17 cellular contexts compared by ENCODE assay signal in genomic region chr1:56627019-56627635, GRCh38. TPM values are rescaled to one million over a fixed set of nuclear protein-coding genes. Genes with fewer than 3 reads are reported as not detected.
DNase-seq lines count a peak whose midpoint lies in the region; ATAC-seq and TF ChIP-seq lines count a peak whose summit lies in the region.
"Had no signal": no experiment of that assay in that cellular context is flagged by ENCODE, and none has a peak within 500 bp of the region (broad histone marks: within the 10 kb centered on the region; RNA-seq: fewer than 3 reads in every experiment).

No MANE protein-coding gene starts in this region.

- H3K4me2 ChIP-seq in neuronal stem cell (ENCODE audit: insufficient read depth, low read length, poor library complexity, severe bottlenecking), result no peak overlapping the region
- H3K4me2 ChIP-seq: KMS-11, PC-9 had no signal

- H3K27ac Mint-ChIP-seq in effector memory CD8-positive, alpha-beta T cell, result no peak overlapping the region
- H3K27ac Mint-ChIP-seq: CD8-positive, alpha-beta T cell; HFFc6 had no signal

- no peak overlapping the region for H2BK12ac ChIP-seq in neuronal stem cell (ENCODE audit: low read length)

- H3K4me1 Mint-ChIP-seq in effector memory CD8-positive, alpha-beta T cell (ENCODE audit: low read depth in 2 of 2), result no peaks in the 10 kb centered on the region

- H3K79me1 ChIP-seq in neuronal stem cell (ENCODE audit: low read depth, low read length), result no peaks in the 10 kb centered on the region

- no peak overlapping the region for H2AK5ac ChIP-seq in neuronal stem cell (ENCODE audit: low read depth, low read length)

- H3K4ac ChIP-seq in neuronal stem cell (ENCODE audit: low read length), result no peak overlapping the region

- H3K18ac ChIP-seq in neuronal stem cell (ENCODE audit: low read length), result no peak overlapping the region

- no peaks in the 10 kb centered on the region for H3K4me1 ChIP-seq in neuronal stem cell (ENCODE audit: control insufficient read depth in 2 of 2, insufficient read depth in 1 of 2, low read depth in 1 of 2, low read length in 2 of 2)

- H3K27me3 ChIP-seq in neuronal stem cell (ENCODE audit: control insufficient read depth in 3 of 3, insufficient read depth in 3 of 3, low read depth in 1 of 3, low read length in 3 of 3), result no peaks in the 10 kb centered on the region
- H3K27me3 ChIP-seq: SJSA1 had no signal

- DNase-seq in GM03348 (ENCODE audit: low spot score) (peak; percentile 24), amniotic epithelial cell (ENCODE audit: low read depth) (peak; percentile 9), neuronal stem cell (ENCODE audit: low spot score) (no peak), COR-L47 (lab: John Stamatoyannopoulos, UW) (no peak), NCI-H1048 (lab: John Stamatoyannopoulos, UW) (no peak)
- no peak for DNase-seq in effector memory CD8-positive, alpha-beta T cell
- DNase-seq: CD8-positive, alpha-beta T cell; NCI-H1417 treated with DMSO at 0.1 percent for 48 hours; NCI-H187 treated with DMSO at 0.1 percent for 48 hours; NCI-H226; NCI-H524 treated with DMSO at 0.1 percent for 48 hours; PC-9 had no signal

- H2AFZ ChIP-seq in neuronal stem cell (ENCODE audit: low read length), result peak overlapping the region; percentile 28
- H2AFZ ChIP-seq: PC-9 had no signal

- no peaks in the 10 kb centered on the region for H3K36me3 ChIP-seq in neuronal stem cell (replicated peaks in 1 of 2; ENCODE audit: control insufficient read depth in 2 of 2, insufficient read depth in 2 of 2, low read length in 2 of 2)
- H3K36me3 ChIP-seq: BLaER1 treated with 17β-estradiol and CSF1 and Interleukin-3, amounts not matched to agents 10 nM and 100 nM; SJSA1 had no signal

- no peak overlapping the region for H3K4me3 Mint-ChIP-seq in effector memory CD8-positive, alpha-beta T cell
- H3K4me3 Mint-ChIP-seq: CD8-positive, alpha-beta T cell; HFFc6 had no signal

- no CpG with 5 or more reads among the region's 3 CpGs for WGBS in neuronal stem cell (ENCODE audit: extremely low coverage in 2 of 2, insufficient read length in 2 of 2, insufficient replicate concordance in 1 of 2), 2 donors

- H3K36me3 Mint-ChIP-seq in effector memory CD8-positive, alpha-beta T cell (ENCODE audit: insufficient read depth), result no peaks in the 10 kb centered on the region
- H3K36me3 Mint-ChIP-seq: CD8-positive, alpha-beta T cell had no signal

- no peak overlapping the region for H3K23ac ChIP-seq in neuronal stem cell (ENCODE audit: low read depth, low read length, poor library complexity)

- H4K8ac ChIP-seq in neuronal stem cell (ENCODE audit: low read depth, low read length), result no peak overlapping the region

- no peak for ATAC-seq in effector memory CD8-positive, alpha-beta T cell (replicated peaks)
- ATAC-seq: CD8-positive, alpha-beta T cell had no signal

- no peak for TF ChIP-seq CTCF in 22Rv1 (IDR thresholded peaks at IDR 0.05)

- H3K14ac ChIP-seq in neuronal stem cell (ENCODE audit: low read length), result no peak overlapping the region

- no peak overlapping the region for H3K4me3 ChIP-seq in neuronal stem cell (ENCODE audit: low read length in 2 of 2)
- H3K4me3 ChIP-seq: BLaER1 treated with 17β-estradiol and CSF1 and Interleukin-3, amounts not matched to agents 10 nM and 100 nM; PC-9; SJSA1 had no signal

- no peak overlapping the region for H3K9ac ChIP-seq in neuronal stem cell (ENCODE audit: low read depth, low read length, poor library complexity)
- H3K9ac ChIP-seq: BLaER1 treated with 17β-estradiol and CSF1 and Interleukin-3, amounts not matched to agents 10 nM and 100 nM; KMS-11 had no signal

- H2BK5ac ChIP-seq in neuronal stem cell (ENCODE audit: low read length), result no peak overlapping the region

- H4K91ac ChIP-seq in neuronal stem cell (ENCODE audit: low read depth, low read length, poor library complexity), result no peak overlapping the region

- H3K9me3 ChIP-seq in neuronal stem cell (replicated peaks in 1 of 2; ENCODE audit: control insufficient read depth in 2 of 2, insufficient read depth in 1 of 2, low read depth in 1 of 2, low read length in 2 of 2), result no peaks in the 10 kb centered on the region
- H3K9me3 ChIP-seq: SJSA1 had no signal

- H3K27ac ChIP-seq in 22Rv1 (peak overlapping the region; percentile 86), neuronal stem cell (replicated peaks; ENCODE audit: low read length) (no peak overlapping the region)
- H3K27ac ChIP-seq: BLaER1 treated with 17β-estradiol and CSF1 and Interleukin-3, amounts not matched to agents 10 nM and 100 nM; KMS-11; PC-9 had no signal

- no peaks in the 10 kb centered on the region for H3K27me3 Mint-ChIP-seq in effector memory CD8-positive, alpha-beta T cell

- peaks cover 0 to 5% of the 10 kb centered on the region in 2 donors for H3K9me3 Mint-ChIP-seq in effector memory CD8-positive, alpha-beta T cell
- H3K9me3 Mint-ChIP-seq: CD8-positive, alpha-beta T cell; HFFc6 had no signal

- no peak overlapping the region for H2BK15ac ChIP-seq in neuronal stem cell (ENCODE audit: low read length)

- H2BK120ac ChIP-seq in neuronal stem cell (ENCODE audit: low read depth, low read length), result no peak overlapping the region

RNA-seq across cellular contexts. Expression of gene PRKAA2, which starts 18.0 kb away (rescaled TPM):
- polyA plus RNA-seq in neuronal stem cell (2013, experiment 1 of 2), result 8.4 TPM
- 8.9 TPM for polyA plus RNA-seq in neuronal stem cell (2013, experiment 2 of 2)

RNA-seq across cellular contexts. Expression of gene PLPP3, which starts 47.8 kb away (rescaled TPM):
- 30.5 TPM for polyA plus RNA-seq in neuronal stem cell (2013, experiment 1 of 2)
- polyA plus RNA-seq in neuronal stem cell (2013, experiment 2 of 2), result 31.6 TPM

Comparison
In these comparisons a context has a peak if more than half of its experiments do, and no peak if none do; other contexts are left out.
1. DNase-seq: peak in GM03348 (single experiment) and amniotic epithelial cell (single experiment); none in neuronal stem cell (single experiment), COR-L47 (single experiment), effector memory CD8-positive, alpha-beta T cell (0 of 3) and NCI-H1048 (single experiment).